ENCODE assay signal across 31 cellular contexts in the genomic region with DNA sequence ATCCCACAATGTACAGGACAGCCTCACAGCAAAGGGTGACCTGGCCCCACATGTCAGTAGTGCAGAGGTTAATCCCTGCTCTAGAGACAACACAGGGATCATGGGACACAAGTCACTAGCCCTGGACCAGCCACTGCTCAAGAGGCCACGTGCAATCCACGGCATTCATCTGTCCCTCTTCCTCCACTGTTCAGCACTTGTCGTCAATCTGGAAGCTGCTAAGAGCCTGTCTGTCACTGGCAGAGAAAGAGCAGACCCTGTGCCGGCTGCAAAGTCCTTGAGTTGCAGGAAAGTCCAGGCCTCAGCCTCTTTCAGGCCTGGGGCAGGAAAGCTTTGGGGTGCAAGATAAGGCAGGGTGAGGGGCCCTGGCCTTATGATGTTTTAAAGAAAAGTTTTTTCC. TPM values are rescaled to one million over a fixed set of nuclear protein-coding genes. Genes with fewer than 3 reads are reported as not detected.
"Had no signal": no experiment of that assay in that cellular context is flagged by ENCODE, and none has a peak within 500 bp of the region (broad histone marks: within the 10 kb centered on the region; RNA-seq: fewer than 3 reads in every experiment).

No MANE protein-coding gene starts in this region.

- DNase-seq: activated CD4-positive, alpha-beta T cell treated with anti-CD3 and anti-CD28 coated beads, Interleukin-2, amount 50 U/mL, for 1 hour; activated CD8-positive, alpha-beta memory T cell treated with anti-CD3 and anti-CD28 coated beads, Interleukin-2, amount 10 ng/mL, durations not matched to agents 7 days and 5 days; activated CD8-positive, alpha-beta T cell treated with anti-CD3 and anti-CD28 coated beads for 36 hours; activated naive CD4-positive, alpha-beta T cell treated with Interleukin-2 at 50 U/mL for 16 hours; activated T-cell treated with anti-CD3 and anti-CD28 coated beads, Interleukin-2, amount 50 U/mL, for 72 hours; caudate nucleus; cortex of kidney; effector memory CD8-positive, alpha-beta T cell; erythroblast; gastrocnemius medialis; glutamatergic neuron; hippocampal formation; immature natural killer cell; kidney; lower lobe of right lung; mesendoderm; mucosa of descending colon; ovary; stimulated activated CD4-positive, alpha-beta T cell treated with anti-CD3 and anti-CD28 coated beads, Interleukin-1b, Interleukin-23, amount 100 ng/mL, for 48 hours; stimulated activated naive B cell treated with anti-CD40 and anti-IgM and Interleukin-4, amounts not matched to agents 10 μg/mL and 1 μg/mL and 100 μg/mL, for 72 hours; stomach; SW 1271; T1000; thyroid gland; upper lobe of right lung had no signal

- FAIRE-seq: kidney had no signal

- H3K4me2 ChIP-seq: smooth muscle cell had no signal

- H3K4me3 ChIP-seq: ascending aorta, gastrocnemius medialis, lower lobe of right lung, mucosa of descending colon, ovary, smooth muscle cell, stomach, thyroid gland, upper lobe of right lung had no signal

- H3K9me3 ChIP-seq: ascending aorta, gastrocnemius medialis, lower lobe of right lung, mucosa of descending colon, ovary, stomach, thyroid gland, upper lobe of right lung had no signal

- H3K27me3 ChIP-seq: ascending aorta, gastrocnemius medialis, ovary, stomach, thyroid gland, upper lobe of right lung had no signal

- ATAC-seq: activated CD8-positive, alpha-beta memory T cell treated with anti-CD3 and anti-CD28 coated beads, Interleukin-2, amount 10 ng/mL, durations not matched to agents 7 days and 5 days; activated CD8-positive, alpha-beta T cell treated with anti-CD3 and anti-CD28 coated beads for 36 hours; activated T-cell treated with anti-CD3 and anti-CD28 coated beads, Interleukin-2, amount 50 U/mL, for 72 hours; effector memory CD8-positive, alpha-beta T cell; gastrocnemius medialis; lower lobe of right lung; mucosa of descending colon; stimulated activated naive B cell treated with anti-CD40 and anti-IgM and Interleukin-4, amounts not matched to agents 10 μg/mL and 1 μg/mL and 100 μg/mL, for 72 hours had no signal

- H3K4me1 ChIP-seq: ascending aorta, gastrocnemius medialis, lower lobe of right lung, stomach, thyroid gland, upper lobe of right lung had no signal

- H3K27ac ChIP-seq: ascending aorta, gastrocnemius medialis, lower lobe of right lung, ovary, stomach, thyroid gland, upper lobe of right lung had no signal

RNA-seq across cellular contexts. Expression of gene CELA2B, which starts 16.7 kb away (rescaled TPM):
- total RNA-seq: activated CD8-positive, alpha-beta memory T cell treated with anti-CD3 and anti-CD28 coated beads, Interleukin-2, amount 10 ng/mL, durations not matched to agents 7 days and 5 days; activated CD8-positive, alpha-beta T cell treated with anti-CD3 and anti-CD28 coated beads for 36 hours; activated T-cell treated with anti-CD3 and anti-CD28 coated beads, Interleukin-2, amount 50 U/mL, for 72 hours; ascending aorta; chondrocyte; gastrocnemius medialis; kidney; lower lobe of right lung; mucosa of descending colon; progenitor cell of endocrine pancreas; renal cortical epithelial cell; smooth muscle cell; stomach; thyroid gland; upper lobe of right lung had no signal
- polyA plus RNA-seq: immature natural killer cell, ovary, smooth muscle cell, stomach had no signal

RNA-seq across cellular contexts. Expression of gene CELA2A, which starts 36.0 kb away (rescaled TPM):
- total RNA-seq: activated CD8-positive, alpha-beta memory T cell treated with anti-CD3 and anti-CD28 coated beads, Interleukin-2, amount 10 ng/mL, durations not matched to agents 7 days and 5 days; activated CD8-positive, alpha-beta T cell treated with anti-CD3 and anti-CD28 coated beads for 36 hours; activated T-cell treated with anti-CD3 and anti-CD28 coated beads, Interleukin-2, amount 50 U/mL, for 72 hours; ascending aorta; chondrocyte; gastrocnemius medialis; kidney; lower lobe of right lung; mucosa of descending colon; myocyte; progenitor cell of endocrine pancreas; renal cortical epithelial cell; thyroid gland; upper lobe of right lung had no signal
- polyA plus RNA-seq: immature natural killer cell, smooth muscle cell had no signal

RNA-seq across cellular contexts. Expression of gene CTRC, which starts 54.3 kb away (rescaled TPM):
- total RNA-seq: activated CD8-positive, alpha-beta T cell treated with anti-CD3 and anti-CD28 coated beads for 36 hours; ascending aorta; chondrocyte; lower lobe of right lung; mucosa of descending colon; renal cortical epithelial cell; smooth muscle cell; stomach had no signal
- polyA plus RNA-seq: immature natural killer cell, ovary had no signal
